In genomic region chr16:88034770-88035169, GRCh38 we compare ENCODE assay signal across 31 cellular contexts.
"Had no signal": no experiment of that assay in that cellular context is flagged by ENCODE, and none has a peak within 500 bp of the region (broad histone marks: within the 10 kb centered on the region; RNA-seq: fewer than 3 reads in every experiment).

No MANE protein-coding gene starts in this region.

- H3K4me1 ChIP-seq: ascending aorta, gastroesophageal sphincter had no signal

- H3K4me3 ChIP-seq: ascending aorta, esophagus muscularis mucosa, gastroesophageal sphincter had no signal

- FAIRE-seq: colon had no signal

- H3K4me3 Mint-ChIP-seq: activated B cell treated with CpG ODN at 0.5 μM for 24 hours; activated CD8-positive, alpha-beta T cell treated with anti-CD3 and anti-CD28 coated beads for 36 hours; activated naive CD4-positive, alpha-beta T cell treated with anti-CD3 and anti-CD28 coated beads, Interleukin-2, amount 10 ng/mL, durations not matched to agents 7 days and 5 days; activated naive CD8-positive, alpha-beta T cell treated with anti-CD3 and anti-CD28 coated beads, Interleukin-2, amount 10 ng/mL, durations not matched to agents 7 days and 5 days; activated T-helper 1 cell treated with anti-CD3 and anti-CD28 coated beads, Interleukin-12 subunit alpha, Interleukin-12 subunit beta, Interleukin-2, Interleukin-4 antibody, amounts not matched to agents 30 ng/mL and 10 ng/mL and 1 ng/mL, durations not matched to agents 14 hours and 24 hours and 36 hours; effector memory CD8-positive, alpha-beta T cell; T-helper 17 cell; T-helper 2 cell treated with Interferon-gamma antibody and Interleukin-4, amounts not matched to agents 5 μg/mL and 100 μg/mL, for 36 hours had no signal

- H3K27ac Mint-ChIP-seq: activated B cell treated with CpG ODN at 0.5 μM for 24 hours; activated CD8-positive, alpha-beta T cell treated with anti-CD3 and anti-CD28 coated beads for 36 hours; activated naive CD4-positive, alpha-beta T cell treated with anti-CD3 and anti-CD28 coated beads, Interleukin-2, amount 10 ng/mL, durations not matched to agents 7 days and 5 days; activated naive CD8-positive, alpha-beta T cell treated with anti-CD3 and anti-CD28 coated beads, Interleukin-2, amount 10 ng/mL, durations not matched to agents 7 days and 5 days; activated T-helper 1 cell treated with anti-CD3 and anti-CD28 coated beads, Interleukin-12 subunit alpha, Interleukin-12 subunit beta, Interleukin-2, Interleukin-4 antibody, amounts not matched to agents 30 ng/mL and 10 ng/mL and 1 ng/mL, durations not matched to agents 14 hours and 24 hours and 36 hours; effector memory CD8-positive, alpha-beta T cell; T-helper 17 cell; T-helper 2 cell treated with Interferon-gamma antibody and Interleukin-4, amounts not matched to agents 5 μg/mL and 100 μg/mL, for 36 hours had no signal

- H3K27ac ChIP-seq: ascending aorta, esophagus muscularis mucosa, gastroesophageal sphincter, WERI-Rb-1 had no signal

- H3K9me3 ChIP-seq: ascending aorta, esophagus muscularis mucosa, gastroesophageal sphincter had no signal

- ATAC-seq: activated CD4-positive, CD25-positive, alpha-beta regulatory T cell treated with anti-CD3 and anti-CD28 coated beads, Interleukin-2, amount 50 U/mL, for 24 hours; activated CD8-positive, alpha-beta T cell treated with anti-CD3 and anti-CD28 coated beads for 36 hours; activated naive CD4-positive, alpha-beta T cell treated with anti-CD3 and anti-CD28 coated beads, Interleukin-2, amount 50 U/mL, for 72 hours; effector memory CD8-positive, alpha-beta T cell; gastroesophageal sphincter; T-helper 17 cell had no signal

- H3K36me3 ChIP-seq: WERI-Rb-1 had no signal

- H3K27me3 ChIP-seq: ascending aorta, esophagus muscularis mucosa, gastroesophageal sphincter had no signal

- H3K9me3 Mint-ChIP-seq: activated B cell treated with CpG ODN at 0.5 μM for 24 hours; activated CD8-positive, alpha-beta T cell treated with anti-CD3 and anti-CD28 coated beads for 36 hours; activated naive CD4-positive, alpha-beta T cell treated with anti-CD3 and anti-CD28 coated beads, Interleukin-2, amount 10 ng/mL, durations not matched to agents 7 days and 5 days; activated naive CD4-positive, alpha-beta T cell treated with anti-CD3 and anti-CD28 coated beads, Interleukin-2, amount 50 U/mL, for 72 hours; activated naive CD8-positive, alpha-beta T cell treated with anti-CD3 and anti-CD28 coated beads, Interleukin-2, amount 10 ng/mL, durations not matched to agents 7 days and 5 days; activated T-helper 1 cell treated with anti-CD3 and anti-CD28 coated beads, Interleukin-12 subunit alpha, Interleukin-12 subunit beta, Interleukin-2, Interleukin-4 antibody, amounts not matched to agents 30 ng/mL and 10 ng/mL and 1 ng/mL, durations not matched to agents 14 hours and 24 hours and 36 hours; effector memory CD8-positive, alpha-beta T cell; T-helper 2 cell treated with Interferon-gamma antibody and Interleukin-4, amounts not matched to agents 5 μg/mL and 100 μg/mL, for 36 hours had no signal

- H3K27me3 Mint-ChIP-seq: activated B cell treated with CpG ODN at 0.5 μM for 24 hours; activated CD8-positive, alpha-beta T cell treated with anti-CD3 and anti-CD28 coated beads for 36 hours; activated naive CD4-positive, alpha-beta T cell treated with anti-CD3 and anti-CD28 coated beads, Interleukin-2, amount 10 ng/mL, durations not matched to agents 7 days and 5 days; activated naive CD8-positive, alpha-beta T cell treated with anti-CD3 and anti-CD28 coated beads, Interleukin-2, amount 10 ng/mL, durations not matched to agents 7 days and 5 days; effector memory CD8-positive, alpha-beta T cell; T-helper 17 cell had no signal

- H3K4me1 Mint-ChIP-seq: activated B cell treated with CpG ODN at 0.5 μM for 24 hours; activated naive CD4-positive, alpha-beta T cell treated with anti-CD3 and anti-CD28 coated beads, Interleukin-2, amount 10 ng/mL, durations not matched to agents 7 days and 5 days; activated naive CD8-positive, alpha-beta T cell treated with anti-CD3 and anti-CD28 coated beads, Interleukin-2, amount 10 ng/mL, durations not matched to agents 7 days and 5 days; T-helper 17 cell had no signal

- DNase-seq: activated B cell treated with CpG ODN at 0.5 μM for 24 hours; activated CD4-positive, alpha-beta T cell treated with anti-CD3 and anti-CD28 coated beads for 48 hours; activated CD4-positive, alpha-beta T cell treated with anti-CD3 and anti-CD28 coated beads, Interleukin-2, amount 50 U/mL, for 1 hour; activated CD4-positive, alpha-beta T cell treated with anti-CD3 and anti-CD28 coated beads, Interleukin-2, amount 50 U/mL, for 48 hours; activated CD8-positive, alpha-beta memory T cell treated with anti-CD3 and anti-CD28 coated beads for 24 hours; activated CD8-positive, alpha-beta T cell treated with anti-CD3 and anti-CD28 coated beads for 36 hours; activated gamma-delta T cell; activated naive CD4-positive, alpha-beta T cell; activated naive CD4-positive, alpha-beta T cell treated with anti-CD3 and anti-CD28 coated beads, Interleukin-2, amount 10 ng/mL, durations not matched to agents 7 days and 5 days; activated naive CD8-positive, alpha-beta T cell treated with anti-CD3 and anti-CD28 coated beads, Interleukin-2, amount 10 ng/mL, durations not matched to agents 7 days and 5 days; activated T-cell treated with anti-CD3 and anti-CD28 coated beads, Interleukin-2, amount 50 U/mL, for 1 hour; activated T-cell treated with anti-CD3 and anti-CD28 coated beads, Interleukin-2, amount 50 U/mL, for 48 hours; caudate nucleus; cortex of kidney; dermis blood vessel endothelial cell; effector CD4-positive, alpha-beta T cell; effector memory CD8-positive, alpha-beta T cell; erythroblast; foreskin melanocyte; T-helper 1 cell; T-helper 17 cell; T1000; WERI-Rb-1 had no signal
